ENCODE assay signal across 11 cellular contexts in the genomic region with DNA sequence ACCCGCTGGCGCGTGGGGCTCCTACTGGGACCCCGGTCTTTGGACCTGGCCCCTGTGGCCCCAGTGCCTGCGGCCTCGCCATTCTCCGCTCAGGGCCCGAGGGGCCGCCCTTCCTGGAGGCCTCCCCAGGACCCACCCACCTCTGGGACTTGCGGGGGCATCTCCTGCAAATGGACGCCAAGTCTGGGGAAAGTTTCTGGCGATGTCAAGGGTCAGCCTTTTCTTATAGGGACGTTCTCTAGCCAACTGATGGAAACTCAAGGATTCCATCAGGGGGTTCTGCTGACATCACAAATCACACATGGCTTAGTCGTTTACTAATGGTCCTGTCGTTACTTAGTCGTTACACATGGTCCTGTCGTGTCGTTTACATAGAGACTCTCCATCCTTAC. TPM values are rescaled to one million over a fixed set of nuclear protein-coding genes. Genes with fewer than 3 reads are reported as not detected.
DNase-seq lines count a peak whose midpoint lies in the region; ATAC-seq, FAIRE-seq and TF ChIP-seq lines count a peak whose summit lies in the region.
"Had no signal": no experiment of that assay in that cellular context is flagged by ENCODE, and none has a peak within 500 bp of the region (broad histone marks: within the 10 kb centered on the region; RNA-seq: fewer than 3 reads in every experiment).

No MANE protein-coding gene starts in this region.

- FAIRE-seq in frontal cortex (lab: Jason Lieb, UNC) = no peak

- no peaks in the 10 kb centered on the region for H3K9me3 Mint-ChIP-seq in natural killer cell treated with Interleukin-12 subunit alpha and Interleukin-12 subunit beta and Interleukin-15 and Interleukin-18, amount 100 ng/mL, for 72 hours
- H3K9me3 Mint-ChIP-seq in activated CD8-positive, alpha-beta memory T cell treated with anti-CD3 and anti-CD28 coated beads, Interleukin-2, amount 10 ng/mL, durations not matched to agents 7 days and 5 days (ENCODE audit: low read depth) = no peaks in the 10 kb centered on the region
- H3K9me3 Mint-ChIP-seq: activated naive CD8-positive, alpha-beta T cell treated with anti-CD3 and anti-CD28 coated beads, Interleukin-2, amount 10 ng/mL, durations not matched to agents 7 days and 5 days had no signal

- H3K4me1 Mint-ChIP-seq in natural killer cell treated with Interleukin-12 subunit alpha and Interleukin-12 subunit beta and Interleukin-15 and Interleukin-18, amount 100 ng/mL, for 72 hours (ENCODE audit: low read depth in 2 of 2) = no peaks in the 10 kb centered on the region
- H3K4me1 Mint-ChIP-seq in activated CD8-positive, alpha-beta memory T cell treated with anti-CD3 and anti-CD28 coated beads, Interleukin-2, amount 10 ng/mL, durations not matched to agents 7 days and 5 days = no peaks in the 10 kb centered on the region
- H3K4me1 Mint-ChIP-seq: activated naive CD8-positive, alpha-beta T cell treated with anti-CD3 and anti-CD28 coated beads, Interleukin-2, amount 10 ng/mL, durations not matched to agents 7 days and 5 days had no signal

- H3K27me3 ChIP-seq in right atrium auricular region (peaks cover 0 to 3% of the 10 kb centered on the region in 2 donors), dorsolateral prefrontal cortex (peaks cover 0 to 4% (median 0%) of the 10 kb centered on the region in 45 donors)

- intact Hi-C loops in left ventricle myocardium superior (cut with micrococcal nuclease) = no loop called here
- intact Hi-C loops in dorsolateral prefrontal cortex (cut with DNase I) = no loop called here

- ATAC-seq in left ventricle myocardium superior = no peak
- ATAC-seq in natural killer cell treated with Interleukin-12 subunit alpha and Interleukin-12 subunit beta and Interleukin-15 and Interleukin-18, amount 100 ng/mL, for 72 hours = no peak
- ATAC-seq in activated CD8-positive, alpha-beta memory T cell treated with anti-CD3 and anti-CD28 coated beads, Interleukin-2, amount 10 ng/mL, durations not matched to agents 7 days and 5 days = no peak

- CTCF ChIA-PET in activated CD8-positive, alpha-beta memory T cell treated with anti-CD3 and anti-CD28 coated beads, Interleukin-2, amount 10 ng/mL, durations not matched to agents 7 days and 5 days (lab: Charles Lee) = interaction anchor here (0.6 kb wide), 1 partner anchor 441 kb away, joined by 3 read pairs; no protein-coding TSS in a partner anchor

- peaks cover 21 to 36% of the 10 kb centered on the region in 2 donors for H3K27me3 Mint-ChIP-seq in natural killer cell treated with Interleukin-12 subunit alpha and Interleukin-12 subunit beta and Interleukin-15 and Interleukin-18, amount 100 ng/mL, for 72 hours
- H3K27me3 Mint-ChIP-seq in activated CD8-positive, alpha-beta memory T cell treated with anti-CD3 and anti-CD28 coated beads, Interleukin-2, amount 10 ng/mL, durations not matched to agents 7 days and 5 days = peaks cover 40% of the 10 kb centered on the region

- no peaks in the 10 kb centered on the region for H3K36me3 Mint-ChIP-seq in natural killer cell treated with Interleukin-12 subunit alpha and Interleukin-12 subunit beta and Interleukin-15 and Interleukin-18, amount 100 ng/mL, for 72 hours
- H3K36me3 Mint-ChIP-seq in activated CD8-positive, alpha-beta memory T cell treated with anti-CD3 and anti-CD28 coated beads, Interleukin-2, amount 10 ng/mL, durations not matched to agents 7 days and 5 days = no peaks in the 10 kb centered on the region
- H3K36me3 Mint-ChIP-seq: activated naive CD8-positive, alpha-beta T cell treated with anti-CD3 and anti-CD28 coated beads, Interleukin-2, amount 10 ng/mL, durations not matched to agents 7 days and 5 days had no signal

- H3K36me3 ChIP-seq in right atrium auricular region = no peaks in the 10 kb centered on the region

- H3K4me1 ChIP-seq in right atrium auricular region = peaks cover 0 to 4% of the 10 kb centered on the region in 2 donors

- H3K27ac ChIP-seq in right atrium auricular region (no peak overlapping the region), dorsolateral prefrontal cortex (peak overlapping the region in 57 of 59 donors; percentile 29 to 94 (median 83))

- peak overlapping the region; percentile 15 for H3K4me3 Mint-ChIP-seq in natural killer cell treated with Interleukin-12 subunit alpha and Interleukin-12 subunit beta and Interleukin-15 and Interleukin-18, amount 100 ng/mL, for 72 hours
- no peak overlapping the region for H3K4me3 Mint-ChIP-seq in activated CD8-positive, alpha-beta memory T cell treated with anti-CD3 and anti-CD28 coated beads, Interleukin-2, amount 10 ng/mL, durations not matched to agents 7 days and 5 days
- H3K4me3 Mint-ChIP-seq: activated naive CD8-positive, alpha-beta T cell treated with anti-CD3 and anti-CD28 coated beads, Interleukin-2, amount 10 ng/mL, durations not matched to agents 7 days and 5 days had no signal

- no peak for TF ChIP-seq CTCF in right atrium auricular region (IDR thresholded peaks at IDR 0.05)
- no peak for TF ChIP-seq CTCF in dorsolateral prefrontal cortex (IDR thresholded peaks at IDR 0.05 in 54 of 56, conservative IDR thresholded peaks at IDR 0.05 in 2 of 56; ENCODE audit: low read depth in 1 of 56, partially characterized antibody in 56 of 56)

- no peaks in the 10 kb centered on the region for H3K9me3 ChIP-seq in right atrium auricular region

- no peak for TF ChIP-seq POLR2A in erythroblast (IDR thresholded peaks at IDR 0.05; ENCODE audit: low read length)

- DNase-seq in right atrium auricular region (ENCODE audit: low spot score) (no peak), left ventricle myocardium superior (no peak), dorsolateral prefrontal cortex (no peak), frontal cortex (ENCODE audit: low spot score in 2 of 2) (no peak), AG08395 (ENCODE audit: low spot score) (no peak), erythroblast (lab: John Stamatoyannopoulos, UW) (no peak)
- DNase-seq in natural killer cell treated with Interleukin-12 subunit alpha and Interleukin-12 subunit beta and Interleukin-15 and Interleukin-18, amount 100 ng/mL, for 72 hours (ENCODE audit: low spot score) = no peak
- DNase-seq in activated CD8-positive, alpha-beta memory T cell treated with anti-CD3 and anti-CD28 coated beads, Interleukin-2, amount 10 ng/mL, durations not matched to agents 7 days and 5 days = no peak
- DNase-seq: activated naive CD8-positive, alpha-beta T cell treated with anti-CD3 and anti-CD28 coated beads, Interleukin-2, amount 10 ng/mL, durations not matched to agents 7 days and 5 days; SHP77 treated with DMSO at 0.1 percent for 48 hours; stimulated activated naive CD4-positive, alpha-beta T cell had no signal

- no peak overlapping the region for H3K27ac Mint-ChIP-seq in natural killer cell treated with Interleukin-12 subunit alpha and Interleukin-12 subunit beta and Interleukin-15 and Interleukin-18, amount 100 ng/mL, for 72 hours
- no peak overlapping the region for H3K27ac Mint-ChIP-seq in activated CD8-positive, alpha-beta memory T cell treated with anti-CD3 and anti-CD28 coated beads, Interleukin-2, amount 10 ng/mL, durations not matched to agents 7 days and 5 days
- H3K27ac Mint-ChIP-seq: activated naive CD8-positive, alpha-beta T cell treated with anti-CD3 and anti-CD28 coated beads, Interleukin-2, amount 10 ng/mL, durations not matched to agents 7 days and 5 days had no signal

- H3K4me3 ChIP-seq in right atrium auricular region = peak overlapping the region; percentile 28 to 49
- peak overlapping the region; percentile 21 to 82 (median 70) for H3K4me3 ChIP-seq in dorsolateral prefrontal cortex

RNA-seq across cellular contexts. Expression of gene RHOBTB1, which starts 57.7 kb away (rescaled TPM):
- total RNA-seq in right atrium auricular region = 10 to 100 TPM; 13.2 to 16.8 TPM
- total RNA-seq in left ventricle myocardium superior = 13.5 TPM
- 10 to 100 TPM in 112 of 120 experiments, 1 to 10 TPM in 8; 6.6 to 36.7 (median 15.0) TPM for total RNA-seq in dorsolateral prefrontal cortex
- total RNA-seq in natural killer cell treated with Interleukin-12 subunit alpha and Interleukin-12 subunit beta and Interleukin-15 and Interleukin-18, amount 100 ng/mL, for 72 hours = under 1 TPM in 1 of 2 donors, not detected in 1; 0.64 TPM
- 30.2 TPM for total RNA-seq in frontal cortex
- under 1 TPM in 1 of 2 experiments, not detected in 1; 0.07 TPM for total RNA-seq in activated CD8-positive, alpha-beta memory T cell treated with anti-CD3 and anti-CD28 coated beads, Interleukin-2, amount 10 ng/mL, durations not matched to agents 7 days and 5 days
- total RNA-seq: activated naive CD8-positive, alpha-beta T cell treated with anti-CD3 and anti-CD28 coated beads, Interleukin-2, amount 10 ng/mL, durations not matched to agents 7 days and 5 days had no signal

Comparison
In these comparisons a context has a peak if more than half of its experiments do, and no peak if none do; other contexts are left out.
1. H3K27ac ChIP-seq: peak in dorsolateral prefrontal cortex (57 of 59); none in right atrium auricular region (0 of 2).